Comparison of ENCODE assay signal across 26 cellular contexts in genomic region chr15:48451736-48452135, GRCh38.
A peak's percentile ranks its signal among the peaks of the same experiment; 100 is the strongest.
DNase-seq lines count a peak whose midpoint lies in the region; ATAC-seq, FAIRE-seq and TF ChIP-seq lines count a peak whose summit lies in the region.
"Had no signal": no experiment of that assay in that cellular context is flagged by ENCODE, and none has a peak within 500 bp of the region (broad histone marks: within the 10 kb centered on the region; RNA-seq: fewer than 3 reads in every experiment).

No MANE protein-coding gene starts in this region.

- TF ChIP-seq POLR2A in endothelial cell of umbilical vein (IDR thresholded peaks at IDR 0.05; ENCODE audit: low read depth, low read length), result no peak

- CTCF ChIA-PET in endothelial cell of umbilical vein (lab: Charles Lee), result interaction anchor here (1.0 to 3.3 kb wide), 3 partner anchors 49 to 94 kb away, joined by 3 to 31 read pairs (median 4); no protein-coding TSS in a partner anchor
- CTCF ChIA-PET in CD4-positive, alpha-beta memory T cell (lab: Charles Lee; ENCODE audit: partially characterized antibody), result interaction anchor here (0.8 kb wide), 1 partner anchor 20 kb away, joined by 3 read pairs; no protein-coding TSS in a partner anchor

- H3K9me3 ChIP-seq in left ventricle myocardium inferior (replicated peaks) (no peaks in the 10 kb centered on the region), endothelial cell of umbilical vein (replicated peaks; ENCODE audit: control insufficient read depth, insufficient read depth, low read length) (no peaks in the 10 kb centered on the region)
- no peaks in the 10 kb centered on the region for H3K9me3 ChIP-seq in CD4-positive, alpha-beta memory T cell (ENCODE audit: control insufficient read depth in 1 of 2, low read length in 2 of 2)
- H3K9me3 ChIP-seq: BE2C, SJCRH30 had no signal

- H3K4me3 ChIP-seq in left ventricle myocardium inferior (no peak overlapping the region), endothelial cell of umbilical vein (replicated peaks in 1 of 3; ENCODE audit: insufficient read depth in 1 of 3, low read depth in 1 of 3, low read length in 3 of 3) (peak overlapping the region in 1 of 3 experiments; percentile 3)
- H3K4me3 ChIP-seq in CD4-positive, alpha-beta memory T cell (ENCODE audit: low read length in 2 of 2), result no peak overlapping the region
- H3K4me3 ChIP-seq: K562, SJCRH30 had no signal

- ATAC-seq in Right ventricle myocardium superior (ENCODE audit: poor library complexity), result no peak
- ATAC-seq: K562, PC-3 had no signal

- no peaks in the 10 kb centered on the region for H3K27me3 ChIP-seq in left ventricle myocardium inferior (ENCODE audit: low read depth)
- H3K27me3 ChIP-seq in endothelial cell of umbilical vein (ENCODE audit: control insufficient read depth in 2 of 2, insufficient read depth in 2 of 2, low read length in 2 of 2), result no peaks in the 10 kb centered on the region
- no peaks in the 10 kb centered on the region for H3K27me3 ChIP-seq in CD4-positive, alpha-beta memory T cell (ENCODE audit: insufficient read depth, low read length)
- H3K27me3 ChIP-seq: BE2C, SJCRH30 had no signal

- H4K20me1 ChIP-seq in endothelial cell of umbilical vein (replicated peaks; ENCODE audit: control insufficient read depth, extremely low read depth, insufficient read depth, low read length), result no peaks in the 10 kb centered on the region

- no TSS peak for BruUV-seq in endothelial cell of umbilical vein (replicated peaks; lab: Mats Ljungman, UMichigan)

- H3K27ac Mint-ChIP-seq in neural crest cell (ENCODE audit: unreplicated experiment), result peak overlapping the region; percentile 78
- H3K27ac Mint-ChIP-seq in CD4-positive, alpha-beta memory T cell, result no peak overlapping the region
- H3K27ac Mint-ChIP-seq: CD4-positive, CD25-positive, alpha-beta regulatory T cell had no signal

- no peaks in the 10 kb centered on the region for H3K79me2 ChIP-seq in endothelial cell of umbilical vein (ENCODE audit: control insufficient read depth, insufficient read depth, low read length)

- H3K9me1 ChIP-seq in endothelial cell of umbilical vein (replicated peaks; ENCODE audit: control insufficient read depth, extremely low read depth, insufficient read depth, low read length), result no peaks in the 10 kb centered on the region

- no peak for DNase-seq in left ventricle myocardium inferior
- no peak for DNase-seq in Right ventricle myocardium superior
- peak; percentile 89 for DNase-seq in endothelial cell of umbilical vein (ENCODE audit: low read depth, low spot score)
- no peak for DNase-seq in neural crest cell (ENCODE audit: low read depth, low spot score)
- no peak for DNase-seq in NCI-H510A (lab: John Stamatoyannopoulos, UW)
- DNase-seq in activated T-cell treated with anti-CD3 and anti-CD28 coated beads, Interleukin-2, amount 50 U/mL, for 48 hours, result no peak
- no peak for DNase-seq in 8988T
- DNase-seq in CD4-positive, alpha-beta memory T cell, result no peak
- DNase-seq: ACHN; BE2C; CD4-positive, CD25-positive, alpha-beta regulatory T cell; DMS53; H7; NCI-H1105 treated with DMSO at 0.1 percent for 48 hours; NCI-H146; NCI-H1930; NCI-H2107; NCI-H526; NCI-H82; NK-92 treated with Interleukin-12 subunit alpha and Interleukin-12 subunit beta, amount 100 ng/mL, for 24 hours; PC-3; SJCRH30 had no signal

- intact Hi-C loops in left ventricle myocardium inferior (cut with micrococcal nuclease), result no loop called here
- intact Hi-C loops in Right ventricle myocardium superior (cut with DNase I), result loop anchor here (10.0 kb wide), 1 partner anchor 63 kb away; no protein-coding TSS in a partner anchor
- intact Hi-C loops in endothelial cell of umbilical vein (cut with micrococcal nuclease), result loop anchor here (1.0 to 5.0 kb wide), 6 partner anchors 58 to 361 kb away; partner anchors contain the start of genes CEP152 and FBN1
- intact Hi-C loops in CD4-positive, alpha-beta memory T cell (cut with micrococcal nuclease), result no loop called here

- H3K4me1 ChIP-seq in left ventricle myocardium inferior (peaks cover 21% of the 10 kb centered on the region), endothelial cell of umbilical vein (ENCODE audit: control insufficient read depth, extremely low read depth, insufficient read depth, low read length) (peaks cover 38% of the 10 kb centered on the region)
- H3K4me1 ChIP-seq in CD4-positive, alpha-beta memory T cell (ENCODE audit: insufficient read depth, low read length), result no peaks in the 10 kb centered on the region
- H3K4me1 ChIP-seq: SJCRH30 had no signal

- H3K27ac ChIP-seq in left ventricle myocardium inferior (replicated peaks) (peak overlapping the region; percentile 6), endothelial cell of umbilical vein (ENCODE audit: insufficient read depth, low read depth, low read length) (peak overlapping the region; percentile 56)
- H3K27ac ChIP-seq in CD4-positive, alpha-beta memory T cell (ENCODE audit: low read depth, low read length), result no peak overlapping the region
- H3K27ac ChIP-seq: 22Rv1, SJCRH30 had no signal

- POLR2A ChIA-PET in endothelial cell of umbilical vein (lab: Charles Lee), result no interaction called here
- POLR2A ChIA-PET in CD4-positive, alpha-beta memory T cell (lab: Charles Lee; ENCODE audit: partially characterized antibody), result no interaction called here

- no peaks in the 10 kb centered on the region for H3K27me3 Mint-ChIP-seq in neural crest cell (ENCODE audit: low read depth)
- peaks cover 0 to 3% of the 10 kb centered on the region in 2 donors for H3K27me3 Mint-ChIP-seq in CD4-positive, alpha-beta memory T cell
- H3K27me3 Mint-ChIP-seq: CD4-positive, CD25-positive, alpha-beta regulatory T cell had no signal

- no peak for FAIRE-seq in endothelial cell of umbilical vein (lab: Jason Lieb, UNC)
- FAIRE-seq: D721Med, GM18507 had no signal

- H3K4me1 Mint-ChIP-seq in neural crest cell, result no peaks in the 10 kb centered on the region
- H3K4me1 Mint-ChIP-seq in CD4-positive, alpha-beta memory T cell, result no peaks in the 10 kb centered on the region
- H3K4me1 Mint-ChIP-seq: CD4-positive, CD25-positive, alpha-beta regulatory T cell had no signal

- H3K9me3 Mint-ChIP-seq in neural crest cell, result no peaks in the 10 kb centered on the region
- peaks cover 0 to 1% (median 0%) of the 10 kb centered on the region in 8 donors for H3K9me3 Mint-ChIP-seq in CD4-positive, alpha-beta memory T cell

- H3K36me3 Mint-ChIP-seq in neural crest cell (ENCODE audit: low read depth), result peaks cover 10% of the 10 kb centered on the region
- H3K36me3 Mint-ChIP-seq in CD4-positive, alpha-beta memory T cell, result no peaks in the 10 kb centered on the region
- H3K36me3 Mint-ChIP-seq: CD4-positive, CD25-positive, alpha-beta regulatory T cell had no signal

- dilution Hi-C loops in endothelial cell of umbilical vein (cut with MboI; ENCODE audit: extremely low pct_ligation_motif_present, low sequenced_read_pairs), result no loop called here

- H2AFZ ChIP-seq in endothelial cell of umbilical vein (ENCODE audit: low read depth, low read length), result no peak overlapping the region

- H3K4me3 Mint-ChIP-seq in neural crest cell, result no peak overlapping the region
- no peak overlapping the region for H3K4me3 Mint-ChIP-seq in CD4-positive, alpha-beta memory T cell
- H3K4me3 Mint-ChIP-seq: CD4-positive, CD25-positive, alpha-beta regulatory T cell had no signal

- peak overlapping the region; percentile 82 for H3K4me2 ChIP-seq in endothelial cell of umbilical vein (ENCODE audit: insufficient read depth, low read length)

- peak overlapping the region; percentile 2 for H3K9ac ChIP-seq in endothelial cell of umbilical vein (replicated peaks; ENCODE audit: extremely low read depth, insufficient read depth, low read length)

- H3K36me3 ChIP-seq in left ventricle myocardium inferior (peaks cover 66% of the 10 kb centered on the region), endothelial cell of umbilical vein (ENCODE audit: control insufficient read depth in 2 of 2, extremely low read depth in 1 of 2, insufficient read depth in 2 of 2, low read length in 2 of 2) (peaks cover 2 to 22% of the 10 kb centered on the region in 2 experiments)
- H3K36me3 ChIP-seq in CD4-positive, alpha-beta memory T cell (ENCODE audit: insufficient read depth, low read length), result no peaks in the 10 kb centered on the region
- H3K36me3 ChIP-seq: BE2C had no signal

- TF ChIP-seq CTCF in left ventricle myocardium inferior (IDR thresholded peaks at IDR 0.05; ENCODE audit: borderline replicate concordance), result no peak
- TF ChIP-seq CTCF in endothelial cell of umbilical vein (IDR thresholded peaks at IDR 0.05; ENCODE audit: extremely low read depth in 1 of 2, insufficient read depth in 1 of 2, low read depth in 1 of 2, low read length in 2 of 2), result no peak
- TF ChIP-seq CTCF in neural crest cell (conservative IDR thresholded peaks at IDR 0.05), result no peak

TF ChIP-seq in endothelial cell of umbilical vein, 7 proteins besides CTCF, POLR2A, EP300 and RAD21:
- TF ChIP-seq MYC (IDR thresholded peaks at IDR 0.05; ENCODE audit: low read depth, low read length), result no peak

Comparison
In these comparisons a context has a peak if more than half of its experiments do, and no peak if none do; other contexts are left out.
1. intact Hi-C loops: an anchor here in Right ventricle myocardium superior (10.0 kb wide) and endothelial cell of umbilical vein (1.0 to 5.0 kb wide); none called in left ventricle myocardium inferior and CD4-positive, alpha-beta memory T cell.